In the genomic region with DNA sequence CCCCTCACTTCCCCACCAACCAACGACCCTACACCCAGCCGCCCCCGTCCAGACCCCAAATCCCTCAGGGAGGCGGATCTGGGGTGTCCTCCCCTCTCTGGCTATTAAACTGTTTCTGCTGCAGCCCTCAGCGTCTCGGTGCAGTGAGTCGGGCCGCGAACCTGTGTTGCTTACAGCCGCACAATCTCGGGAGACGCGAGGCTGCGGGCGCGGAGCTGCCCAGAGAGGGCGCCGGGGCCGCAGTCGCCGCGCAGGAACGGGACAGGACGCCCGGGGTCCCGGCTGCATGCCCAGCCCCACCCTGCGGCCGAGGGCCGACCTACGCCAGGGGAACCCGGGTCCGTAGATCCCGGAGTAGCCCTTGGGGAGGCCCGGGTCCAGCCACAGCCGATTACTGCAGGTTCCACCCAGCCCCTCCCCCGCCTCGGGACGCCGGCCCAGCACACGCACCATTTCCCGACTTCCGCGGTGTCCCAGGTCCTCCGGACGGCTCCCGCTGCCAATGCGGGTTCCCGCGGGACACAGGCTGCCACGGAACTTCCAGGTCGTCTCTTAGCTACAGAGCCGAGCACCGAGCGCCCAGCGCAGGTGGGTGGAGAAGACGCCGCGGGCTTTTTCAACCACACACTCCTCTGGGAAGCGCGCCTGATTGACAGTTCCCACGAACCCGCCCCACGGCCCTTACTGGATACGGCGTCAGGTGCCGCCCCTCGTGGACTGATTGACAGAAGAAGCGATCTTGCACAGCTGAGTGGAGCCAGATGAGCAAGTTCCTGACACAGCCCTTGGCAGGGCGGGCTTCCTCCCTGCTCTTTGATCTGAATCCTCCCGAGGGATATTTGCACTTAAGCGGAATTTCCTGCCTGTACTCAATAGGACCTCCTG, we compare ENCODE assay signal across 8 cellular contexts. TPM values are rescaled to one million over a fixed set of nuclear protein-coding genes. Genes with fewer than 3 reads are reported as not detected.
DNase-seq lines count a peak whose midpoint lies in the region; ATAC-seq and TF ChIP-seq lines count a peak whose summit lies in the region.

A gene (minus strand): TSS at position 654 of the 885 bp plus-strand sequence. CDS start 201 bp downstream, at position 453.

- H3K27me3 ChIP-seq in RWPE2 (ENCODE audit: insufficient read depth, poor library complexity, severe bottlenecking) = no peaks in the 10 kb centered on the region
- no peaks in the 10 kb centered on the region for H3K27me3 ChIP-seq in neural cell (ENCODE audit: insufficient read depth, low read depth, low read length)

- H3K36me3 ChIP-seq in RWPE2 (ENCODE audit: low read depth) (no peaks in the 10 kb centered on the region), neural cell (ENCODE audit: insufficient read depth, low read length) (no peaks in the 10 kb centered on the region)

- H3K9me2 ChIP-seq in neural cell (ENCODE audit: insufficient read depth, low read length) = no peaks in the 10 kb centered on the region

- H4K20me1 ChIP-seq in neural cell (ENCODE audit: insufficient read depth) = no peaks in the 10 kb centered on the region

- no peaks in the 10 kb centered on the region for H3F3A ChIP-seq in neural cell (ENCODE audit: insufficient read depth, low read length, poor library complexity, severe bottlenecking)

- peak within 1 kb of the TSS; percentile 50 for H3K9ac ChIP-seq in neural cell (ENCODE audit: low read length)

- H3K4me2 ChIP-seq in neural cell (ENCODE audit: low read length) = peak within 1 kb of the TSS; percentile 76

- TF ChIP-seq EP300 in neural cell (conservative IDR thresholded peaks at IDR 0.05; ENCODE audit: poor library complexity, severe bottlenecking) = peak; percentile 48

- H3K4me1 Mint-ChIP-seq in stimulated activated naive CD8-positive, alpha-beta T cell treated with anti-CD3 and anti-CD28 coated beads, Interleukin-15, amount 100 ng/mL, for 72 hours = peaks cover 11% of the 10 kb centered on the region

- H3K27me3 Mint-ChIP-seq in stimulated activated naive CD8-positive, alpha-beta T cell treated with anti-CD3 and anti-CD28 coated beads, Interleukin-15, amount 100 ng/mL, for 72 hours = no peaks in the 10 kb centered on the region

- DNase-seq in Daoy (ENCODE audit: low read depth) = peak; percentile 98
- DNase-seq in GOT3 (lab: John Stamatoyannopoulos, UW) = peak; percentile 70
- DNase-seq in LNCaP clone FGC (ENCODE audit: low read depth) = peak; percentile 98
- DNase-seq in RWPE2 (ENCODE audit: low spot score) = peak; percentile 99
- peak; percentile 67 for DNase-seq in activated effector memory CD4-positive, alpha-beta T cell treated with Interleukin-2 at 50 U/mL for 16 hours
- DNase-seq in fibroblast of villous mesenchyme (ENCODE audit: low read depth) = peak; percentile 96
- DNase-seq in stimulated activated naive CD8-positive, alpha-beta T cell treated with anti-CD3 and anti-CD28 coated beads, Interleukin-15, amount 100 ng/mL, for 72 hours = peak; percentile 74 to 82

- peak; percentile 22 for TF ChIP-seq CTCF in LNCaP clone FGC (IDR thresholded peaks at IDR 0.05; ENCODE audit: control insufficient read depth, extremely low read depth, insufficient read depth)
- TF ChIP-seq CTCF in RWPE2 (IDR thresholded peaks at IDR 0.05; ENCODE audit: poor library complexity, severe bottlenecking) = peak; percentile 23
- no peak for TF ChIP-seq CTCF in fibroblast of villous mesenchyme (IDR thresholded peaks at IDR 0.05; ENCODE audit: insufficient read depth, low read depth, low read length)
- TF ChIP-seq CTCF in neural cell (IDR thresholded peaks at IDR 0.05; ENCODE audit: poor library complexity, severe bottlenecking) = peak; percentile 30

- TF ChIP-seq RAD21 in neural cell (conservative IDR thresholded peaks at IDR 0.05) = peak; percentile 36

- peak within 1 kb of the TSS; percentile 92 to 94 for H3K4me3 Mint-ChIP-seq in stimulated activated naive CD8-positive, alpha-beta T cell treated with anti-CD3 and anti-CD28 coated beads, Interleukin-15, amount 100 ng/mL, for 72 hours

- H3K27ac Mint-ChIP-seq in stimulated activated naive CD8-positive, alpha-beta T cell treated with anti-CD3 and anti-CD28 coated beads, Interleukin-15, amount 100 ng/mL, for 72 hours = peak within 1 kb of the TSS; percentile 82 to 89

- no peaks in the 10 kb centered on the region for H3K4me1 ChIP-seq in RWPE2 (ENCODE audit: insufficient read depth, poor library complexity, severe bottlenecking)

- H2AFZ ChIP-seq in neural cell (ENCODE audit: low read depth, low read length) = no peak within 1 kb of the TSS

- no peaks in the 10 kb centered on the region for H3K79me2 ChIP-seq in neural cell (replicated peaks; ENCODE audit: insufficient read depth, low read length)

- ATAC-seq in RWPE2 (ENCODE audit: low read depth) = peak; percentile 95
- ATAC-seq in stimulated activated naive CD8-positive, alpha-beta T cell treated with anti-CD3 and anti-CD28 coated beads, Interleukin-15, amount 100 ng/mL, for 72 hours = peak; percentile 93

- H3K9me3 Mint-ChIP-seq in stimulated activated naive CD8-positive, alpha-beta T cell treated with anti-CD3 and anti-CD28 coated beads, Interleukin-15, amount 100 ng/mL, for 72 hours = peaks cover 8 to 14% of the 10 kb centered on the region in 2 donors

- H3K9me3 ChIP-seq in RWPE2 (ENCODE audit: severe bottlenecking) = no peaks in the 10 kb centered on the region
- no peaks in the 10 kb centered on the region for H3K9me3 ChIP-seq in neural cell (ENCODE audit: low read length)

- H3K4me3 ChIP-seq in LNCaP clone FGC (ENCODE audit: low read depth, low read length) (peak within 1 kb of the TSS; percentile 87), RWPE2 (ENCODE audit: severe bottlenecking) (peak within 1 kb of the TSS; percentile 80), fibroblast of villous mesenchyme (ENCODE audit: low read depth, low read length) (peak within 1 kb of the TSS; percentile 79), neural cell (ENCODE audit: low read length) (peak within 1 kb of the TSS; percentile 71)

- H3K27ac ChIP-seq in RWPE2 (ENCODE audit: poor library complexity, severe bottlenecking) (peak within 1 kb of the TSS; percentile 69), neural cell (ENCODE audit: low read length) (no peak within 1 kb of the TSS)

TF ChIP-seq in neural cell, 6 proteins besides CTCF, POLR2A, EP300 and RAD21:
- TF ChIP-seq, protein P1, sequence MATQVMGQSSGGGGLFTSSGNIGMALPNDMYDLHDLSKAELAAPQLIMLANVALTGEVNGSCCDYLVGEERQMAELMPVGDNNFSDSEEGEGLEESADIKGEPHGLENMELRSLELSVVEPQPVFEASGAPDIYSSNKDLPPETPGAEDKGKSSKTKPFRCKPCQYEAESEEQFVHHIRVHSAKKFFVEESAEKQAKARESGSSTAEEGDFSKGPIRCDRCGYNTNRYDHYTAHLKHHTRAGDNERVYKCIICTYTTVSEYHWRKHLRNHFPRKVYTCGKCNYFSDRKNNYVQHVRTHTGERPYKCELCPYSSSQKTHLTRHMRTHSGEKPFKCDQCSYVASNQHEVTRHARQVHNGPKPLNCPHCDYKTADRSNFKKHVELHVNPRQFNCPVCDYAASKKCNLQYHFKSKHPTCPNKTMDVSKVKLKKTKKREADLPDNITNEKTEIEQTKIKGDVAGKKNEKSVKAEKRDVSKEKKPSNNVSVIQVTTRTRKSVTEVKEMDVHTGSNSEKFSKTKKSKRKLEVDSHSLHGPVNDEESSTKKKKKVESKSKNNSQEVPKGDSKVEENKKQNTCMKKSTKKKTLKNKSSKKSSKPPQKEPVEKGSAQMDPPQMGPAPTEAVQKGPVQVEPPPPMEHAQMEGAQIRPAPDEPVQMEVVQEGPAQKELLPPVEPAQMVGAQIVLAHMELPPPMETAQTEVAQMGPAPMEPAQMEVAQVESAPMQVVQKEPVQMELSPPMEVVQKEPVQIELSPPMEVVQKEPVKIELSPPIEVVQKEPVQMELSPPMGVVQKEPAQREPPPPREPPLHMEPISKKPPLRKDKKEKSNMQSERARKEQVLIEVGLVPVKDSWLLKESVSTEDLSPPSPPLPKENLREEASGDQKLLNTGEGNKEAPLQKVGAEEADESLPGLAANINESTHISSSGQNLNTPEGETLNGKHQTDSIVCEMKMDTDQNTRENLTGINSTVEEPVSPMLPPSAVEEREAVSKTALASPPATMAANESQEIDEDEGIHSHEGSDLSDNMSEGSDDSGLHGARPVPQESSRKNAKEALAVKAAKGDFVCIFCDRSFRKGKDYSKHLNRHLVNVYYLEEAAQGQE (IDR thresholded peaks at IDR 0.05; ENCODE audit: borderline replicate concordance) = peak; percentile 37
- TF ChIP-seq POLR2AphosphoS5 (IDR thresholded peaks at IDR 0.05) (peak; percentile 57), SMC3 (conservative IDR thresholded peaks at IDR 0.05; ENCODE audit: poor library complexity) (peak; percentile 37), MXI1 (conservative IDR thresholded peaks at IDR 0.05; ENCODE audit: poor library complexity, severe bottlenecking) (peak; percentile 97), EZH2 (IDR thresholded peaks at IDR 0.05; ENCODE audit: borderline replicate concordance, insufficient read depth, low read length, poor library complexity, severe bottlenecking) (no peak), TAF1 (IDR thresholded peaks at IDR 0.05; ENCODE audit: low read depth) (no peak)

RNA-seq across cellular contexts. Expression of the gene that starts here (rescaled TPM):
- total RNA-seq in Daoy (2014; rRNA removed; shearing (Covaris generic)) = 1.9 and 2.0 TPM in 2 replicates
- 1.6 and 3.5 TPM in 2 replicates for total RNA-seq in fibroblast of villous mesenchyme
- polyA plus RNA-seq in neural cell = 6.8 and 6.9 TPM in 2 replicates
- 8.8 TPM in 2 replicates for polyA minus RNA-seq in neural cell
